In the genomic region with DNA sequence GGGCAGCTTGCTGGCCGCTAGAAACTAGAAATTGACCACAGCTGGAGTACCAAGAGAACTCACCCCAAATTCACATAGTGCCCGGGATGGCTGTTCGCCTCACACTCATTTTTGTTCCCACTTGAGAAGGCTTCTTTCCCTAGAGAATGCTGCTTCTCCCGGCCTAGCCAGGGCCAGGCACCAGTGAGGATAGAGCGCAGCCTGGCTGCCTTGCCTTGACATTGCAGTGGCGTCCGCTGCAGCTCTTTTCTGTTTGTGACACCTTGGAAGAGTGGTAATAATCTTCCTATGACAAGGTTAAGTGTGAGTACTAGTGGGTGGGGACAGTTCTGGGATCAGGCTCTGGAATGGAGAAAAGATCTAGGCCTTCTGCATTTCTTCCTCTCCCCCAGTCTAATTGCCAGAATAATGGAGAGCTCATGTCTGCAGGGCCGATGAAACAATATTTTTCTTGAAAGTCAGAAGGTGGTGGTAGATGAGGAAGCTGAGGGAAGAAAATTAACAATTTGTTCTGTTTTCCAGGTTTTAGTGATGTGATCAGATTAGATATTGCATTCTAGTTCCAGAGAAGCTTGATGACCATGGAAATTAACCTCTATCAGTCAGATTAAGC, we compare ENCODE assay signal across 8 cellular contexts. TPM values are rescaled to one million over a fixed set of nuclear protein-coding genes. Genes with fewer than 3 reads are reported as not detected.
DNase-seq lines count a peak whose midpoint lies in the region; ATAC-seq and TF ChIP-seq lines count a peak whose summit lies in the region.

No MANE protein-coding gene starts in this region.

- peak; percentile 100 for TF ChIP-seq CTCF in epithelial cell of proximal tubule (conservative IDR thresholded peaks at IDR 0.05; ENCODE audit: low read depth, low read length)
- peak; percentile 87 for TF ChIP-seq CTCF in mucosa of descending colon (IDR thresholded peaks at IDR 0.05)

- peak overlapping the region; percentile 73 for H3K4me3 ChIP-seq in epithelial cell of proximal tubule (ENCODE audit: low read depth, low read length)
- H3K4me3 ChIP-seq in mucosa of descending colon, result no peak overlapping the region

- ATAC-seq in GM19395 (IDR thresholded peaks at IDR 0.05; ENCODE audit: unreplicated experiment) (peak; percentile 43), mucosa of descending colon (peak; percentile 69)

- DNase-seq in C1 segment of cervical spinal cord (lab: John Stamatoyannopoulos, UW), result peak in 12 of 14 donors; percentile 55 to 92 (median 80)
- DNase-seq in HS-27A (ENCODE audit: low read depth), result peak; percentile 54
- DNase-seq in NCI-H82 treated with DMSO at 0.1 percent for 48 hours (lab: John Stamatoyannopoulos, UW; ENCODE audit: unreplicated experiment), result peak; percentile 60
- DNase-seq in activated T-cell treated with anti-CD3 and anti-CD28 coated beads for 24 hours (ENCODE audit: low read depth), result peak; percentile 62
- peak; percentile 43 for DNase-seq in epithelial cell of proximal tubule (ENCODE audit: low read depth)
- peak; percentile 86 to 88 (median 88) for DNase-seq in mucosa of descending colon
- DNase-seq in stimulated activated CD8-positive, alpha-beta memory T cell treated with anti-CD3 and anti-CD28 coated beads, Interleukin-7, amount 100 ng/mL, for 4 hours (ENCODE audit: low read depth in 2 of 2), result peak; percentile 37 to 42

- no peaks in the 10 kb centered on the region for H3K36me3 ChIP-seq in mucosa of descending colon (ENCODE audit: low read depth)

- intact Hi-C loops in mucosa of descending colon (cut with DNase I, micrococcal nuclease), result loop anchor here (2.0 to 10.0 kb wide), 2 partner anchors 36 to 420 kb away; partner anchors contain the start of genes ANG (in 1 of the 2) and RNASE4 (in 1 of the 2)

- peaks cover 59% of the 10 kb centered on the region for H3K4me1 ChIP-seq in mucosa of descending colon (ENCODE audit: low read depth)

- no peaks in the 10 kb centered on the region for H3K9me3 ChIP-seq in mucosa of descending colon

RNA-seq across cellular contexts. Expression of gene TMEM253, which starts 3.7 kb away (rescaled TPM):
- total RNA-seq in epithelial cell of proximal tubule, result 0.43 TPM in 1 of 2 replicates, not detected in the other
- total RNA-seq in mucosa of descending colon, result 10 to 100 TPM; 20.2 to 46.0 (median 43.9) TPM

RNA-seq across cellular contexts. Expression of gene ZNF219, which starts 6.1 kb away (rescaled TPM):
- total RNA-seq in epithelial cell of proximal tubule (11.2 and 18.6 TPM in 2 replicates), mucosa of descending colon (100 to 1,000 TPM in 1 of 3 donors, 10 to 100 TPM in 2; 56.6 to 103 (median 58.2) TPM)

RNA-seq across cellular contexts. Expression of gene ARHGEF40, which starts 34.5 kb away (rescaled TPM):
- total RNA-seq in epithelial cell of proximal tubule (24.2 and 42.7 TPM in 2 replicates), mucosa of descending colon (10 to 100 TPM; 44.3 to 69.3 (median 47.8) TPM)

RNA-seq across cellular contexts. Expression of gene RNASE8, which starts 46.9 kb away (rescaled TPM):
- total RNA-seq in epithelial cell of proximal tubule (not detected in 2 replicates), mucosa of descending colon (not detected)

RNA-seq across cellular contexts. Expression of gene OR5AU1, which starts 51.3 kb away (rescaled TPM):
- total RNA-seq in epithelial cell of proximal tubule (not detected in 2 replicates), mucosa of descending colon (not detected)

Comparison
In these comparisons a context has a peak if more than half of its experiments do, and no peak if none do; other contexts are left out.
1. RNA of gene TMEM253, which starts 3.7 kb away (total RNA-seq): 20.2 to 46.0 TPM in mucosa of descending colon; 0.43 TPM in epithelial cell of proximal tubule; every median in the first group is over 10 times any median in the second.
2. Peak in every context shown above with its lines, with median percentiles within 50 percentile points of each other: DNase-seq.